28 cellular contexts compared by ENCODE assay signal in the genomic region with DNA sequence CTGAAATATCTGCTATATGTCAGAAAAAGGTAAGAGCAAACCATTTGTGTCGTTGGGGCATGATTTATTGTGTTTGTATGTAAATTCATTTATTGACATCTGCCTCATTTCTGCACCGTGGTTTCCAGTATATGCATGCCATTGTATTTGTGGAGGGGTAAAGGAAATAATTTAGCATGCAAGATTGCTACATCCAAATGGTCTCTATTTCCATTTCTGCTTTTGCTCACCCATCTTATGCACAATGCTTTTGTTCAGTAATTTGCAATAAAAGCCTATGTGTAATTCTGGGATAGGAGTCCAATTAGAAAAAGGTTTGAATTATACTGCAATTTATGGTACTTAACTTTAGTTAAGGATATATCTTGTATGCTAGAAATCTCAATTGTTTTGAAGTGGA.
"Had no signal": no experiment of that assay in that cellular context is flagged by ENCODE, and none has a peak within 500 bp of the region (broad histone marks: within the 10 kb centered on the region; RNA-seq: fewer than 3 reads in every experiment).

No MANE protein-coding gene starts in this region.

- H3K4me3 ChIP-seq: ascending aorta, cardiac muscle cell, coronary artery, dorsolateral prefrontal cortex, gastroesophageal sphincter, right atrium auricular region, smooth muscle cell, stomach, thyroid gland, upper lobe of left lung had no signal

- H3K4me1 ChIP-seq: ascending aorta, gastroesophageal sphincter, right atrium auricular region, stomach, thyroid gland, upper lobe of left lung had no signal

- H3K9me3 ChIP-seq: ascending aorta, gastroesophageal sphincter, right atrium auricular region, stomach, thyroid gland, upper lobe of left lung had no signal

- H3K27ac ChIP-seq: ascending aorta, cardiac muscle cell, coronary artery, dorsolateral prefrontal cortex, gastroesophageal sphincter, right atrium auricular region, stomach, thyroid gland, upper lobe of left lung had no signal

- DNase-seq: activated CD4-positive, alpha-beta memory T cell treated with anti-CD3 and anti-CD28 coated beads, Interleukin-2, amount 10 ng/mL, durations not matched to agents 7 days and 5 days; activated CD4-positive, alpha-beta T cell treated with anti-CD3 and anti-CD28 coated beads for 1 hour; activated CD4-positive, alpha-beta T cell treated with anti-CD3 and anti-CD28 coated beads, Interleukin-2, amount 10 ng/mL, durations not matched to agents 7 days and 5 days; activated CD8-positive, alpha-beta memory T cell treated with anti-CD3 and anti-CD28 coated beads, Interleukin-2, amount 50 U/mL, for 48 hours; activated gamma-delta T cell; activated naive CD4-positive, alpha-beta T cell treated with anti-CD3 and anti-CD28 coated beads, Interleukin-2, amount 10 ng/mL, durations not matched to agents 7 days and 5 days; activated naive CD8-positive, alpha-beta T cell treated with anti-CD3 and anti-CD28 coated beads, Interleukin-2, amount 10 ng/mL, durations not matched to agents 7 days and 5 days; activated T-cell treated with anti-CD3 and anti-CD28 coated beads, Interleukin-2, amount 50 U/mL, for 24 hours; dorsolateral prefrontal cortex; effector memory CD8-positive, alpha-beta T cell; hypothalamus; immature natural killer cell; kidney; left colon; midbrain; naive thymus-derived CD4-positive, alpha-beta T cell; nucleus accumbens; stimulated activated CD4-positive, alpha-beta T cell treated with anti-CD3 and anti-CD28 coated beads, Interleukin-1b, Interleukin-23, amount 100 ng/mL, for 48 hours; stimulated activated naive B cell treated with anti-CD40 and anti-IgM and Interleukin-4, amounts not matched to agents 10 μg/mL and 1 μg/mL and 100 μg/mL, for 72 hours; stomach; thyroid gland; upper lobe of left lung had no signal

- H3K36me3 ChIP-seq: ascending aorta, cardiac muscle cell, gastroesophageal sphincter, right atrium auricular region, stomach, thyroid gland, upper lobe of left lung had no signal

- H3K27me3 ChIP-seq: ascending aorta, cardiac muscle cell, dorsolateral prefrontal cortex, gastroesophageal sphincter, right atrium auricular region, stomach, thyroid gland, upper lobe of left lung had no signal
